8 cellular contexts compared by ENCODE assay signal in the genomic region with DNA sequence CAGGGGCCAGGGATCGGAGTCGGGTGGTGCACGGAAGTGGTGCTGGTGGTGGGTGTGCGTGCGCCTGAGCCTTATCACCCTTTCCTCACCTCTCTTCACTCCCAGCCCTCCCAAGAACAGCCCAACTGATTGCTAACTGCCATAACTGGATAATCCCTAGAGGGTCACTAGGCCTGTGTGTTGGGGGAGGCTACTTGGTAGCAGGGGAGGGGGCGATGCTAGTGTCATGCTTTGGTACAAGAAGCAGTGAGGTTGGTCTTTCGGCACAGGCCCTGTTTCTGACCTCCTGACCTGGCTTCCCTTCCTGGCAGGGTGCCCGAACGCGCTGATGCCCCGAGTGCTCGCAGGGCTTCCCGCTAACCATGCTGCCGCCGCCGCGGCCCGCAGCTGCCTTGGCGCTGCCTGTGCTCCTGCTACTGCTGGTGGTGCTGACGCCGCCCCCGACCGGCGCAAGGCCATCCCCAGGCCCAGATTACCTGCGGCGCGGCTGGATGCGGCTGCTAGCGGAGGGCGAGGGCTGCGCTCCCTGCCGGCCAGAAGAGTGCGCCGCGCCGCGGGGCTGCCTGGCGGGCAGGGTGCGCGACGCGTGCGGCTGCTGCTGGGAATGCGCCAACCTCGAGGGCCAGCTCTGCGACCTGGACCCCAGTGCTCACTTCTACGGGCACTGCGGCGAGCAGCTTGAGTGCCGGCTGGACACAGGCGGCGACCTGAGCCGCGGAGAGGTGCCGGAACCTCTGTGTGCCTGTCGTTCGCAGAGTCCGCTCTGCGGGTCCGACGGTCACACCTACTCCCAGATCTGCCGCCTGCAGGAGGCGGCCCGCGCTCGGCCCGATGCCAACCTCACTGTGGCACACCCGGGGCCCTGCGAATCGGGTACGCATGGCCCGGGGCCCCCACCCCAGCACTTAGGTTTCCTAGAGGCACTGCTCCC. TPM values are rescaled to one million over a fixed set of nuclear protein-coding genes. Genes with fewer than 3 reads are reported as not detected.
DNase-seq lines count a peak whose midpoint lies in the region; TF ChIP-seq lines count a peak whose summit lies in the region.

No MANE protein-coding gene starts in this region.

- intact Hi-C loops in thyroid gland (cut with DNase I), result no loop called here

- no peak for TF ChIP-seq POLR2A in thyroid gland (IDR thresholded peaks at IDR 0.05)

- peaks cover 43% of the 10 kb centered on the region for H3K4me1 ChIP-seq in effector memory CD4-positive, alpha-beta T cell (ENCODE audit: control insufficient read depth, insufficient read depth, low read length, poor library complexity, severe bottlenecking)
- H3K4me1 ChIP-seq in muscle layer of duodenum (ENCODE audit: control insufficient read depth in 1 of 2, insufficient read depth in 2 of 2, low read length in 2 of 2), result peaks cover 4 to 52% of the 10 kb centered on the region in 2 donors
- H3K4me1 ChIP-seq in thyroid gland, result peaks cover 39 to 52% of the 10 kb centered on the region in 2 donors

- H3K9me3 ChIP-seq in effector memory CD4-positive, alpha-beta T cell (ENCODE audit: control insufficient read depth, low read length), result no peaks in the 10 kb centered on the region
- H3K9me3 ChIP-seq in muscle layer of duodenum (ENCODE audit: control insufficient read depth in 1 of 2, low read length in 2 of 2) (no peaks in the 10 kb centered on the region), thyroid gland (no peaks in the 10 kb centered on the region)

- H3K27me3 ChIP-seq in effector memory CD4-positive, alpha-beta T cell (replicated peaks; ENCODE audit: control insufficient read depth, insufficient read depth, low read length, poor library complexity, severe bottlenecking), result peaks cover 31% of the 10 kb centered on the region
- H3K27me3 ChIP-seq in muscle layer of duodenum (ENCODE audit: low read depth, low read length), result peaks cover 3% of the 10 kb centered on the region
- no peaks in the 10 kb centered on the region for H3K27me3 ChIP-seq in thyroid gland

- in situ Hi-C loops in GM13976 (cut with MboI; ENCODE audit: low sequenced_read_pairs, unreplicated experiment), result no loop called here

- H3K36me3 ChIP-seq in effector memory CD4-positive, alpha-beta T cell (ENCODE audit: control insufficient read depth, insufficient read depth, low read length), result no peaks in the 10 kb centered on the region
- H3K36me3 ChIP-seq in muscle layer of duodenum (ENCODE audit: control insufficient read depth in 1 of 2, insufficient read depth in 2 of 2, low read length in 2 of 2), result peaks cover 0 to 7% of the 10 kb centered on the region in 2 donors
- no peaks in the 10 kb centered on the region for H3K36me3 ChIP-seq in thyroid gland

- 29 to 37% methylated on average over 12 to 16 of the region's 72 CpGs for WGBS in thyroid gland, 2 donors

- H3K27ac ChIP-seq in 22Rv1 (peak overlapping the region; percentile 100), muscle layer of duodenum (ENCODE audit: low read length) (peak overlapping the region; percentile 97), thyroid gland (peak overlapping the region in 1 of 3 donors; percentile 100)
- H3K27ac ChIP-seq in effector memory CD4-positive, alpha-beta T cell (ENCODE audit: insufficient read depth, low read length, poor library complexity, severe bottlenecking), result no peak overlapping the region

- TF ChIP-seq CTCF in 22Rv1 (IDR thresholded peaks at IDR 0.05) (peak; percentile 87), GM13976 (IDR thresholded peaks at IDR 0.05; ENCODE audit: borderline replicate concordance, control extremely low read depth, extremely low read depth, insufficient read depth, missing control alignments) (peak; percentile 83), thyroid gland (IDR thresholded peaks at IDR 0.05) (peak in 5 of 6 experiments; percentile 17 to 64 (median 47))

- DNase-seq in GM13976 (ENCODE audit: low spot score), result peak; percentile 79
- peak; percentile 54 to 56 for DNase-seq in NCI-H1930 (lab: John Stamatoyannopoulos, UW)
- DNase-seq in activated CD4-positive, alpha-beta T cell treated with anti-CD3 and anti-CD28 coated beads for 4 hours, result peak; percentile 44 to 53
- peak; percentile 16 to 28 (median 22) for DNase-seq in effector memory CD4-positive, alpha-beta T cell
- peak; percentile 56 to 57 for DNase-seq in thyroid gland
- no peak for DNase-seq in NCI-H187 treated with DMSO at 0.1 percent for 48 hours (lab: John Stamatoyannopoulos, UW)

- H3K4me3 ChIP-seq in effector memory CD4-positive, alpha-beta T cell (ENCODE audit: insufficient read depth, low read depth, low read length, poor library complexity, severe bottlenecking), result peak overlapping the region; percentile 35
- peak overlapping the region; percentile 82 to 92 for H3K4me3 ChIP-seq in muscle layer of duodenum (ENCODE audit: low read depth in 1 of 2, low read length in 2 of 2)
- peak overlapping the region in 1 of 3 donors; percentile 93 for H3K4me3 ChIP-seq in thyroid gland (replicated peaks in 1 of 3)

RNA-seq across cellular contexts. Expression of gene KAZALD1, which starts 0.7 kb away (rescaled TPM):
- total RNA-seq in thyroid gland, result 1 to 10 TPM; 3.1 to 9.9 (median 6.3) TPM

RNA-seq across cellular contexts. Expression of gene SFXN3, which starts 31.5 kb away (rescaled TPM):
- total RNA-seq in thyroid gland, result 10 to 100 TPM; 35.8 to 56.8 (median 43.3) TPM

RNA-seq across cellular contexts. Expression of gene PDZD7, which starts 31.6 kb away (rescaled TPM):
- 1 to 10 TPM in 1 of 4 donors, under 1 TPM in 3; 0.24 to 1.1 (median 0.69) TPM for total RNA-seq in thyroid gland
